Comparison of ENCODE assay signal across 9 cellular contexts in the genomic region with DNA sequence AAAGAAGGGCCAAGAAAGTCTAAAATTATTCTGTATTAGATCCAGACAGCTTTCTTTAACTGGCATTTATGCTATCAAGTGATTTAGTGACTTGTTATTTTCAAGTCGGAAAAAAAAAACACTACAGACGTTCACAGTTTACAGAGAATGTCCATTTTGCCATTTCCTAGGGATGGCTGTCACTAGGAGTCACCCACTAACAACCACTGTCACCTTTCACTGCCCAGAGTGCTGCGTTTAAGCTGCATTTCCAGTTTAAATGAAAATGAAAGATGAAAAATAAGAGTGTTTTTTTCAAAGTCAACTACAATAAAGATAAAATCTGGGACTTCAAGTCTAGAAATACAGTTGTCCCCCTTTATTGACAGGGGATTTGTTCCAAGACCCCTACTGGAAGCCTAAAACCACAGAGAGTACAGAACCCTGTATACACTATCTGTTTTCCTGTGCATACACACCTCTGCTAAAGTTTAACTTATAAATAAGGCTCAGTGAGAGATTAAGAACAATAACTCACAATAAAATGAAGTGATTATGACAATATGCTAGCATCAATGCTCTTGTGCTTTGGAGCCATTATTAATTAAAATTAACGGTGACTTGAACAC.
DNase-seq lines count a peak whose midpoint lies in the region; ATAC-seq and TF ChIP-seq lines count a peak whose summit lies in the region.
"Had no signal": no experiment of that assay in that cellular context is flagged by ENCODE, and none has a peak within 500 bp of the region (broad histone marks: within the 10 kb centered on the region; RNA-seq: fewer than 3 reads in every experiment).

No MANE protein-coding gene starts in this region.

- POLR2A ChIA-PET in RWPE1 (lab: Yijun Ruan, JAX; ENCODE audit: low non-redundant PET): no interaction called here

- DNase-seq in GM12865 (ENCODE audit: low read depth) (no peak), RWPE1 (ENCODE audit: low spot score) (no peak), left lung (no peak), cerebellar nuclear complex (lab: John Stamatoyannopoulos, UW) (no peak), amygdala (lab: John Stamatoyannopoulos, UW) (no peak), tibial nerve (ENCODE audit: low spot score in 2 of 2) (no peak)
- DNase-seq in stimulated activated CD4-positive, alpha-beta T cell treated with anti-CD3 and anti-CD28 coated beads, Interleukin-2, amount 100 ng/mL, for 48 hours: no peak
- DNase-seq: OCI-M1 had no signal

- WGBS in tibial nerve, 2 donors: 30 to 37% methylated on average over 4 of the region's 4 CpGs

- H3K4me3 ChIP-seq in GM12865 (ENCODE audit: low read depth, low read length) (peak overlapping the region; percentile 52), left lung (no peak overlapping the region), tibial nerve (peak overlapping the region in 2 of 4 donors; percentile 8 to 23)

- intact Hi-C loops in left lung (cut with DNase I): no loop called here

- no peaks in the 10 kb centered on the region for H3K36me3 ChIP-seq in left lung
- H3K36me3 ChIP-seq in tibial nerve: no peaks in the 10 kb centered on the region

- H3K9me3 ChIP-seq in left lung (no peaks in the 10 kb centered on the region), tibial nerve (no peaks in the 10 kb centered on the region)

- CTCF ChIA-PET in RWPE1 (lab: Yijun Ruan, JAX): interaction anchor here (0.6 to 0.7 kb wide), 2 partner anchors 233 to 1957 kb away, joined by 5 to 7 read pairs; no protein-coding TSS in a partner anchor

- peak; percentile 24 for ATAC-seq in GM21528 (IDR thresholded peaks at IDR 0.05; ENCODE audit: low FRiP score, unreplicated experiment)
- no peak for ATAC-seq in left lung

- TF ChIP-seq CTCF in GM12865 (IDR thresholded peaks at IDR 0.05; ENCODE audit: insufficient read depth, low read depth, low read length, missing control alignments) (no peak), RWPE1 (conservative IDR thresholded peaks at IDR 0.05; ENCODE audit: low read depth) (no peak), left lung (IDR thresholded peaks at IDR 0.05) (no peak), tibial nerve (IDR thresholded peaks at IDR 0.05) (no peak)

- no peak for TF ChIP-seq EP300 in tibial nerve (IDR thresholded peaks at IDR 0.05)

- peak overlapping the region; percentile 92 for H3K27ac ChIP-seq in RWPE1
- peak overlapping the region; percentile 7 to 49 for H3K27ac ChIP-seq in left lung
- H3K27ac ChIP-seq in tibial nerve: peak overlapping the region in 1 of 4 donors; percentile 11

- no peak for TF ChIP-seq POLR2A in tibial nerve (IDR thresholded peaks at IDR 0.05)

- H3K4me1 ChIP-seq in left lung: peaks cover 0 to 3% of the 10 kb centered on the region in 2 donors
- peaks cover 0 to 26% (median 5%) of the 10 kb centered on the region in 4 donors for H3K4me1 ChIP-seq in tibial nerve

- H3K27me3 ChIP-seq in left lung: no peaks in the 10 kb centered on the region
- H3K27me3 ChIP-seq in tibial nerve: no peaks in the 10 kb centered on the region
